In the genomic region with DNA sequence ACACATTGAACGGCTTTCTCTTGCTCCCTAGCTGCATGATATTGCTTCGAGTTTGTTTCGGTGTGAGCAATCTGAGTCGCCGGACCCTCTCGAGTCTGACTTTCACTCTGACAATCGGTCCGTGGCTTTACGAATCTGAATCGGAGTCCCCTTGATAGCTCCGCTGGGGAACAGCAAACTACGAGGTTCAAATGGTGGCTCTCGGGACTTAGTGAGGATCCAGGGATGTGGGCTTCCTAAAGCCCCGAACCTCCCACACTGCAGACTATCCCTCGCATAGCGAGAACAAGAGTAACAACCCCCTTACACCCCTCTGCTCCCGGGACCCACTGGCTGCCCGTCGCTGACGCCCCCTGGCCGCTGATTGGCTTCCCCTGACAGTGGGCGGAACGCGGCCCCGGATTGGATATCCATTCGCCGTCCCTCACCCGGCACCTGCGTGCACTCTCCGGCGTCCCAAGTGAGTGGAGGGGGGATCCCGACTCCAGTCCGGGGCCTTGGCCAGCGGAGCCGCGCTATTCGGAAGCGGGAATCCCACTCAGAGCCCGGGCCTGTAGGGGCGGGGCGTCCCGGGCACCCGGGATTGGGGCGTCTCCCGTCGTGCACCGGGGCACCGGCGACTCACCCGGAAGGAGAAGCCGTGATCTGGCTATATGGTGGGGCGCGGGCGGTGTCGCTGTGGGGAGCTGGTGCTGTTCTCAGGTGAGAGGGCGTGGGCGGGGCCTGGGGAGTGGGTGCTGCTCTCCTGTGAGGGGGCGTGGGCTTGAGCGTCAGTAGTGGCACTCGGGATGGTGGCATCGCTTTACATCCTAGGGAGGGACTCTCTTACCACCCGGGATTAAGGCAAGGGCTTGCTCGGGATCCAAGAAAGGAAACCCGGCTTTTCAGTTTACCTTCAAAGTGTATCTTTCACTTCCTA, we compare ENCODE assay signal across 8 cellular contexts. TPM values are rescaled to one million over a fixed set of nuclear protein-coding genes. Genes with fewer than 3 reads are reported as not detected.
DNase-seq lines count a peak whose midpoint lies in the region; ATAC-seq, FAIRE-seq and TF ChIP-seq lines count a peak whose summit lies in the region.

A gene with protein sequence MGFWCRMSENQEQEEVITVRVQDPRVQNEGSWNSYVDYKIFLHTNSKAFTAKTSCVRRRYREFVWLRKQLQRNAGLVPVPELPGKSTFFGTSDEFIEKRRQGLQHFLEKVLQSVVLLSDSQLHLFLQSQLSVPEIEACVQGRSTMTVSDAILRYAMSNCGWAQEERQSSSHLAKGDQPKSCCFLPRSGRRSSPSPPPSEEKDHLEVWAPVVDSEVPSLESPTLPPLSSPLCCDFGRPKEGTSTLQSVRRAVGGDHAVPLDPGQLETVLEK (plus strand): TSS at position 630 of the 919 bp plus-strand sequence. CDS start 4,278 bp downstream, outside the sequence.

- H3K27ac Mint-ChIP-seq in T-helper 1 cell treated with Interleukin-12 subunit alpha and Interleukin-12 subunit beta and Interleukin-4 antibody, amounts not matched to agents 30 μg/mL and 1 μg/mL, for 36 hours, result peak within 1 kb of the TSS; percentile 96

- peak; percentile 66 for FAIRE-seq in urothelium cell line (lab: Jason Lieb, UNC)

- H3K27ac ChIP-seq in left ventricle myocardium inferior (replicated peaks), result peak within 1 kb of the TSS; percentile 98
- H3K27ac ChIP-seq in psoas muscle, result peak within 1 kb of the TSS; percentile 98

- intact Hi-C loops in left ventricle myocardium inferior (cut with micrococcal nuclease), result no loop called here
- intact Hi-C loops in psoas muscle (cut with DNase I), result loop anchor here in 1 of 2 donors (2.0 kb wide), 1 partner anchor 23 kb away; no protein-coding TSS in a partner anchor

- H3K9me3 ChIP-seq in left ventricle myocardium inferior (replicated peaks) (no peaks in the 10 kb centered on the region), psoas muscle (peaks cover 4% of the 10 kb centered on the region)

- peak; percentile 81 for ATAC-seq in GM18498 (IDR thresholded peaks at IDR 0.05; ENCODE audit: unreplicated experiment)
- peak; percentile 85 for ATAC-seq in HG02885 (IDR thresholded peaks at IDR 0.05; ENCODE audit: poor library complexity, unreplicated experiment)
- ATAC-seq in psoas muscle, result peak; percentile 96 to 98 (median 97)

- no peaks in the 10 kb centered on the region for H3K27me3 Mint-ChIP-seq in T-helper 1 cell treated with Interleukin-12 subunit alpha and Interleukin-12 subunit beta and Interleukin-4 antibody, amounts not matched to agents 30 μg/mL and 1 μg/mL, for 36 hours (ENCODE audit: low read depth)

- peaks cover 55% of the 10 kb centered on the region for H3K4me1 Mint-ChIP-seq in T-helper 1 cell treated with Interleukin-12 subunit alpha and Interleukin-12 subunit beta and Interleukin-4 antibody, amounts not matched to agents 30 μg/mL and 1 μg/mL, for 36 hours (ENCODE audit: low read depth)

- H3K27me3 ChIP-seq in left ventricle myocardium inferior (ENCODE audit: low read depth), result no peaks in the 10 kb centered on the region
- no peaks in the 10 kb centered on the region for H3K27me3 ChIP-seq in psoas muscle (ENCODE audit: insufficient read depth in 3 of 3, low read length in 2 of 3)

- H3K4me3 ChIP-seq in left ventricle myocardium inferior, result peak within 1 kb of the TSS; percentile 88
- H3K4me3 ChIP-seq in psoas muscle, result peak within 1 kb of the TSS; percentile 96

- peaks cover 9% of the 10 kb centered on the region for H3K36me3 Mint-ChIP-seq in T-helper 1 cell treated with Interleukin-12 subunit alpha and Interleukin-12 subunit beta and Interleukin-4 antibody, amounts not matched to agents 30 μg/mL and 1 μg/mL, for 36 hours (ENCODE audit: low read depth)

- H3K4me3 Mint-ChIP-seq in T-helper 1 cell treated with Interleukin-12 subunit alpha and Interleukin-12 subunit beta and Interleukin-4 antibody, amounts not matched to agents 30 μg/mL and 1 μg/mL, for 36 hours, result peak within 1 kb of the TSS; percentile 99

- peaks cover 42% of the 10 kb centered on the region for H3K4me1 ChIP-seq in left ventricle myocardium inferior
- peaks cover 23% of the 10 kb centered on the region for H3K4me1 ChIP-seq in psoas muscle

- WGBS in psoas muscle, 3 donors, result 0% methylated on average over 59 to 64 of the region's 64 CpGs

- TF ChIP-seq CTCF in left ventricle myocardium inferior (IDR thresholded peaks at IDR 0.05; ENCODE audit: borderline replicate concordance) (peak; percentile 24), psoas muscle (IDR thresholded peaks at IDR 0.05) (no peak)

- H3K36me3 ChIP-seq in left ventricle myocardium inferior, result no peaks in the 10 kb centered on the region
- H3K36me3 ChIP-seq in psoas muscle (ENCODE audit: insufficient read depth in 1 of 2, low read depth in 1 of 2), result peaks cover 0 to 4% of the 10 kb centered on the region in 2 donors

- DNase-seq in NCI-H1694 treated with DMSO at 0.1 percent for 48 hours (lab: John Stamatoyannopoulos, UW) (peak; percentile 90), amniotic stem cell (lab: John Stamatoyannopoulos, UW) (peak; percentile 80), left ventricle myocardium inferior (peak; percentile 91), psoas muscle (peak; percentile 90 to 93), urothelium cell line (ENCODE audit: low spot score) (peak; percentile 92)

- peaks cover 8% of the 10 kb centered on the region for H3K9me3 Mint-ChIP-seq in T-helper 1 cell treated with Interleukin-12 subunit alpha and Interleukin-12 subunit beta and Interleukin-4 antibody, amounts not matched to agents 30 μg/mL and 1 μg/mL, for 36 hours

RNA-seq across cellular contexts. Expression of the gene that starts here (rescaled TPM):
- total RNA-seq in left ventricle myocardium inferior, result 11.3 TPM
- 10 to 100 TPM; 10.0 to 17.2 (median 12.3) TPM for total RNA-seq in psoas muscle
- polyA plus RNA-seq in psoas muscle, result 10 to 100 TPM; 11.5 to 27.0 (median 25.7) TPM

Comparison
In these comparisons a context has a peak if more than half of its experiments do, and no peak if none do; other contexts are left out.
1. Peak in every context shown above with its lines: DNase-seq, ATAC-seq, H3K4me3 ChIP-seq and H3K27ac ChIP-seq.